Comparison of ENCODE assay signal across 15 cellular contexts in genomic region chr20:43920797-43921196, GRCh38. TPM values are rescaled to one million over a fixed set of nuclear protein-coding genes. Genes with fewer than 3 reads are reported as not detected.
DNase-seq lines count a peak whose midpoint lies in the region; ATAC-seq and TF ChIP-seq lines count a peak whose summit lies in the region.
"Had no signal": no experiment of that assay in that cellular context is flagged by ENCODE, and none has a peak within 500 bp of the region (broad histone marks: within the 10 kb centered on the region; RNA-seq: fewer than 3 reads in every experiment).

No MANE protein-coding gene starts in this region.

- H3K36me3 Mint-ChIP-seq in CD14-positive monocyte: peaks cover 3 to 4% of the 10 kb centered on the region in 2 donors
- no peaks in the 10 kb centered on the region for H3K36me3 Mint-ChIP-seq in neural progenitor cell
- H3K36me3 Mint-ChIP-seq: CD8-positive, alpha-beta T cell had no signal

- no peak overlapping the region for H3K56ac ChIP-seq in IMR-90 (ENCODE audit: extremely low read depth, insufficient read depth, low read length)

- no peaks in the 10 kb centered on the region for H3K27me3 ChIP-seq in IMR-90 (ENCODE audit: control insufficient read depth, insufficient read depth, low read length)
- H3K27me3 ChIP-seq in PC-3 (ENCODE audit: low read length): peaks cover 2% of the 10 kb centered on the region; the same call in 1 of the 2 replicates
- H3K27me3 ChIP-seq in neural progenitor cell: peaks cover 28% of the 10 kb centered on the region
- peaks cover 11 to 26% (median 13%) of the 10 kb centered on the region in 3 donors for H3K27me3 ChIP-seq in gastrocnemius medialis
- no peaks in the 10 kb centered on the region for H3K27me3 ChIP-seq in Karpas-422 (ENCODE audit: low read length)
- H3K27me3 ChIP-seq: BE2C had no signal

- in situ Hi-C loops in IMR-90 (cut with MboI; ENCODE audit: low sequenced_read_pairs) (no loop called here), gastrocnemius medialis (cut with MboI; ENCODE audit: low sequenced_read_pairs in 4 of 4) (no loop called here)

- no peak overlapping the region for H2BK15ac ChIP-seq in IMR-90 (ENCODE audit: low read depth, low read length)

- H2BK5ac ChIP-seq in IMR-90 (ENCODE audit: low read depth, low read length, poor library complexity, severe bottlenecking): no peak overlapping the region

- CTCF ChIA-PET in IMR-90 (lab: Yijun Ruan, JAX) (interaction anchor here (0.5 to 1.2 kb wide), 2 partner anchors 40 to 74 kb away, joined by 3 read pairs; no protein-coding TSS in a partner anchor), PC-3 (lab: Charles Lee) (no interaction called here)

- BruUV-seq in IMR-90 (replicated peaks; lab: Mats Ljungman, UMichigan) (no TSS peak), PC-3 (replicated peaks; lab: Mats Ljungman, UMichigan) (no TSS peak)

- TF ChIP-seq CTCF in CD14-positive monocyte (IDR thresholded peaks at IDR 0.05) (no peak), IMR-90 (conservative IDR thresholded peaks at IDR 0.05; ENCODE audit: low read depth, low read length) (no peak), PC-3 (conservative IDR thresholded peaks at IDR 0.05; ENCODE audit: low read depth, low read length) (no peak), neural progenitor cell (IDR thresholded peaks at IDR 0.05) (no peak), gastrocnemius medialis (IDR thresholded peaks at IDR 0.05 in 4 of 5, conservative IDR thresholded peaks at IDR 0.05 in 1 of 5) (no peak)

- H2BK20ac ChIP-seq in IMR-90 (ENCODE audit: low read depth, low read length): no peak overlapping the region

- intact Hi-C loops in CD14-positive monocyte (cut with micrococcal nuclease) (no loop called here), IMR-90 (cut with micrococcal nuclease) (no loop called here), PC-3 (cut with micrococcal nuclease) (no loop called here), gastrocnemius medialis (cut with DNase I; ENCODE audit: low total_unique reads) (no loop called here)

- H2AK9ac ChIP-seq in IMR-90 (replicated peaks; ENCODE audit: low read depth, low read length, poor library complexity): no peak overlapping the region

- H3K4me1 Mint-ChIP-seq in CD14-positive monocyte: peaks cover 14% of the 10 kb centered on the region
- peaks cover 24% of the 10 kb centered on the region for H3K4me1 Mint-ChIP-seq in neural progenitor cell

- no peak for TF ChIP-seq RAD21 in IMR-90 (IDR thresholded peaks at IDR 0.05; ENCODE audit: low read length)

- H3K9me2 ChIP-seq in PC-3 (replicated peaks; ENCODE audit: low read length) (no peaks in the 10 kb centered on the region), Karpas-422 (replicated peaks; ENCODE audit: insufficient read depth, low read length) (no peaks in the 10 kb centered on the region)

- peak overlapping the region; percentile 37; the same call in 1 of the 2 replicates for H2AK5ac ChIP-seq in IMR-90 (ENCODE audit: low read depth, low read length)

- dilution Hi-C loops in IMR-90 (cut with HindIII; ENCODE audit: low sequenced_read_pairs, unreplicated experiment): no loop called here

- no peaks in the 10 kb centered on the region for H3K79me2 ChIP-seq in PC-3 (ENCODE audit: low read length)
- H3K79me2 ChIP-seq in neural progenitor cell (ENCODE audit: low read depth): no peaks in the 10 kb centered on the region
- no peaks in the 10 kb centered on the region for H3K79me2 ChIP-seq in Karpas-422 (ENCODE audit: low read length)

- H3K79me1 ChIP-seq in IMR-90 (ENCODE audit: low read depth in 1 of 2, low read length in 2 of 2): peaks cover 44 to 94% of the 10 kb centered on the region in 2 experiments

- peaks cover 0 to 13% (median 3%) of the 10 kb centered on the region in 7 donors for H3K9me3 Mint-ChIP-seq in CD14-positive monocyte
- no peaks in the 10 kb centered on the region for H3K9me3 Mint-ChIP-seq in neural progenitor cell
- H3K9me3 Mint-ChIP-seq: CD8-positive, alpha-beta T cell; GM23338 had no signal

- H3K18ac ChIP-seq in IMR-90 (ENCODE audit: low read depth, low read length): no peak overlapping the region

- H3K27me3 Mint-ChIP-seq in CD14-positive monocyte (ENCODE audit: low read depth in 3 of 3) (peaks cover 76 to 85% (median 78%) of the 10 kb centered on the region in 3 donors), neural progenitor cell (ENCODE audit: insufficient read depth, low read depth) (peaks cover 21% of the 10 kb centered on the region)

- H3K36me3 ChIP-seq in IMR-90 (ENCODE audit: control insufficient read depth, insufficient read depth, low read length): no peaks in the 10 kb centered on the region
- no peaks in the 10 kb centered on the region for H3K36me3 ChIP-seq in PC-3 (ENCODE audit: low read depth, low read length)
- H3K36me3 ChIP-seq in neural progenitor cell: no peaks in the 10 kb centered on the region
- no peaks in the 10 kb centered on the region for H3K36me3 ChIP-seq in gastrocnemius medialis
- H3K36me3 ChIP-seq in Karpas-422 (ENCODE audit: insufficient read depth, low read length): no peaks in the 10 kb centered on the region
- H3K36me3 ChIP-seq: BE2C had no signal

- WGBS in IMR-90 (ENCODE audit: extremely low coverage in 2 of 2, insufficient read length in 1 of 2), 2 experiments: 96% methylated on average over 3 of the region's 4 CpGs; no CpG with 5 or more reads in 1 of the 2 experiments

- H3K9me1 ChIP-seq in IMR-90 (ENCODE audit: insufficient read depth, low read length): peaks cover 37% of the 10 kb centered on the region

- H3K4me3 ChIP-seq in IMR-90 (ENCODE audit: insufficient read depth, low read depth, low read length): no peak overlapping the region
- no peak overlapping the region for H3K4me3 ChIP-seq in PC-3 (ENCODE audit: low read length)
- H3K4me3 ChIP-seq in neural progenitor cell: no peak overlapping the region
- H3K4me3 ChIP-seq in gastrocnemius medialis: no peak overlapping the region
- H3K4me3 ChIP-seq in Karpas-422 (ENCODE audit: low read length): no peak overlapping the region
- H3K4me3 ChIP-seq: GM23338 had no signal

- H3K4me3 Mint-ChIP-seq in CD14-positive monocyte: no peak overlapping the region
- peak overlapping the region; percentile 53 for H3K4me3 Mint-ChIP-seq in neural progenitor cell
- H3K4me3 Mint-ChIP-seq: CD8-positive, alpha-beta T cell; GM23338 had no signal

- no peak overlapping the region for H2AFZ ChIP-seq in IMR-90 (replicated peaks; ENCODE audit: low read length, poor library complexity)
- H2AFZ ChIP-seq in PC-3 (ENCODE audit: low read length): no peak overlapping the region
- H2AFZ ChIP-seq in neural progenitor cell (replicated peaks): no peak overlapping the region
- no peak overlapping the region for H2AFZ ChIP-seq in Karpas-422 (ENCODE audit: low read length)
- H2AFZ ChIP-seq: GM23338 had no signal

- no peak overlapping the region for H4K8ac ChIP-seq in IMR-90 (ENCODE audit: low read depth in 2 of 2, low read length in 2 of 2)

- DNase-seq in CD14-positive monocyte (ENCODE audit: low spot score) (peak; percentile 18), IMR-90 (no peak), PC-3 (peak; percentile 60), neural progenitor cell (ENCODE audit: low spot score) (no peak), gastrocnemius medialis (no peak), Karpas-422 (no peak), foreskin melanocyte (no peak)
- DNase-seq: BE2C; Caco-2; CD8-positive, alpha-beta T cell; H7 had no signal

- no peak for TF ChIP-seq POLR2A in IMR-90 (IDR thresholded peaks at IDR 0.05; ENCODE audit: low read depth, low read length)
- no peak for TF ChIP-seq POLR2A in gastrocnemius medialis (IDR thresholded peaks at IDR 0.05)

- H3K27ac ChIP-seq in IMR-90 (ENCODE audit: insufficient read depth, low read length): no peak overlapping the region
- H3K27ac ChIP-seq in PC-3 (ENCODE audit: low read length): no peak overlapping the region
- H3K27ac ChIP-seq in neural progenitor cell: no peak overlapping the region
- no peak overlapping the region for H3K27ac ChIP-seq in gastrocnemius medialis
- no peak overlapping the region for H3K27ac ChIP-seq in Karpas-422 (ENCODE audit: low read length)
- H3K27ac ChIP-seq: C4-2B had no signal

- POLR2A ChIA-PET in IMR-90 (lab: Charles Lee; ENCODE audit: unreplicated experiment): no interaction called here
- POLR2A ChIA-PET in PC-3 (lab: Charles Lee; ENCODE audit: unreplicated experiment): no interaction called here

- H3K9me3 ChIP-seq in IMR-90 (ENCODE audit: control insufficient read depth, insufficient read depth, low read length): no peaks in the 10 kb centered on the region
- no peaks in the 10 kb centered on the region for H3K9me3 ChIP-seq in PC-3 (ENCODE audit: low read length)
- no peaks in the 10 kb centered on the region for H3K9me3 ChIP-seq in neural progenitor cell (ENCODE audit: low read depth)
- no peaks in the 10 kb centered on the region for H3K9me3 ChIP-seq in gastrocnemius medialis
- no peaks in the 10 kb centered on the region for H3K9me3 ChIP-seq in Karpas-422 (ENCODE audit: low read length)
- H3K9me3 ChIP-seq: BE2C, Caco-2 had no signal

- H3K4me1 ChIP-seq in IMR-90 (ENCODE audit: control insufficient read depth, insufficient read depth, low read length) (peaks cover 13% of the 10 kb centered on the region), PC-3 (ENCODE audit: insufficient read depth, low read length) (peaks cover 45% of the 10 kb centered on the region), neural progenitor cell (peaks cover 8% of the 10 kb centered on the region), gastrocnemius medialis (no peaks in the 10 kb centered on the region), Karpas-422 (ENCODE audit: low read length) (peaks cover 28% of the 10 kb centered on the region)
- H3K4me1 ChIP-seq: Caco-2 had no signal

- no peak overlapping the region for H4K91ac ChIP-seq in IMR-90 (ENCODE audit: insufficient read depth, low read depth, low read length)

- H3K23ac ChIP-seq in IMR-90 (ENCODE audit: low read depth, low read length): no peak overlapping the region

- H3F3A ChIP-seq in PC-3 (ENCODE audit: low read length, unreplicated experiment) (no peaks in the 10 kb centered on the region), neural progenitor cell (ENCODE audit: low read depth) (peaks cover 12% of the 10 kb centered on the region)

- H4K20me1 ChIP-seq in IMR-90 (ENCODE audit: insufficient read depth, low read length) (peaks cover 80% of the 10 kb centered on the region), PC-3 (ENCODE audit: low read length) (no peaks in the 10 kb centered on the region), neural progenitor cell (ENCODE audit: low read depth) (no peaks in the 10 kb centered on the region), Karpas-422 (ENCODE audit: insufficient read depth, low read depth, low read length) (no peaks in the 10 kb centered on the region)

- H3K4me2 ChIP-seq in IMR-90 (ENCODE audit: low read depth, low read length) (no peak overlapping the region), PC-3 (ENCODE audit: low read length) (peak overlapping the region; percentile 37), neural progenitor cell (no peak overlapping the region), Karpas-422 (ENCODE audit: low read depth, low read length, poor library complexity, severe bottlenecking) (no peak overlapping the region)
- H3K4me2 ChIP-seq: GM23338 had no signal

- no peak overlapping the region for H3K14ac ChIP-seq in IMR-90 (replicated peaks; ENCODE audit: low read depth, low read length)

- ATAC-seq in IMR-90 (ENCODE audit: low read depth): no peak
- ATAC-seq in PC-3: no peak
- ATAC-seq in HG03280 (IDR thresholded peaks at IDR 0.05; ENCODE audit: unreplicated experiment): no peak
- ATAC-seq in gastrocnemius medialis: no peak
- ATAC-seq: CD8-positive, alpha-beta T cell; GM23338; HepG2 had no signal

- H3K4ac ChIP-seq in IMR-90 (ENCODE audit: low read depth, low read length): no peak overlapping the region

- no peak overlapping the region for H4K5ac ChIP-seq in IMR-90 (ENCODE audit: low read depth, low read length)

- H3K9ac ChIP-seq in IMR-90 (ENCODE audit: low read depth, low read length): no peak overlapping the region
- H3K9ac ChIP-seq in PC-3 (ENCODE audit: low read length): no peak overlapping the region
- H3K9ac ChIP-seq in neural progenitor cell: no peak overlapping the region
- no peak overlapping the region for H3K9ac ChIP-seq in Karpas-422 (ENCODE audit: low read length)

- no peak overlapping the region for H2BK120ac ChIP-seq in IMR-90 (ENCODE audit: low read depth, low read length)

- H3K27ac Mint-ChIP-seq in CD14-positive monocyte (no peak overlapping the region), neural progenitor cell (no peak overlapping the region)
- H3K27ac Mint-ChIP-seq: CD8-positive, alpha-beta T cell; GM23338 had no signal

RNA-seq across cellular contexts. Expression of gene TOX2, which starts 6.1 kb away (rescaled TPM):
- polyA plus RNA-seq in CD14-positive monocyte (under 1 TPM; 0.39 to 0.47 TPM), IMR-90 (2012; rRNA removed) (17.2 and 17.5 TPM in 2 replicates)
- total RNA-seq in IMR-90 (2012; rRNA removed) (1.1 and 1.3 TPM in 2 replicates), PC-3 (2014; rRNA removed) (0.98 and 1.8 TPM in 2 replicates), neural progenitor cell (ENCODE audit: low replicate concordance) (1.8 TPM in 1 of 2 replicates, not detected in the other), gastrocnemius medialis (under 1 TPM in 2 of 4 donors, not detected in 2; 0.20 to 0.42 TPM)
- polyA plus RNA-seq in IMR-90 (2012; cell fraction: cytosol; rRNA removed): 14.6 and 25.9 TPM in 2 replicates
- 17.1 and 23.2 TPM in 2 replicates for polyA plus RNA-seq in IMR-90 (2012; cell fraction: nucleus; rRNA removed; ENCODE audit: low replicate concordance)
- 42.9 and 54.1 TPM in 2 replicates for total RNA-seq in Karpas-422 (2014; rRNA removed; shearing (Covaris generic); ENCODE audit: low replicate concordance)
- total RNA-seq: Caco-2, HepG2 had no signal
- polyA plus RNA-seq: HepG2 had no signal

Comparison
In these comparisons a context has a peak if more than half of its experiments do, and no peak if none do; other contexts are left out.
1. DNase-seq: peak in CD14-positive monocyte (single experiment) and PC-3 (single experiment); none in IMR-90 (single experiment), neural progenitor cell (single experiment), gastrocnemius medialis (0 of 2), Karpas-422 (single experiment) and foreskin melanocyte (single experiment).
2. RNA of gene TOX2, which starts 6.1 kb away (total RNA-seq): 42.9 to 54.1 TPM in Karpas-422; 0.98 to 1.8 TPM in PC-3, 1.1 to 1.3 TPM in IMR-90, 0.20 to 0.42 TPM in gastrocnemius medialis and 1.8 TPM in neural progenitor cell; every median in the first group is over 10 times any median in the second.